ENCODE assay signal across 8 cellular contexts in genomic region chr1:203267347-203267846, GRCh38. TPM values are rescaled to one million over a fixed set of nuclear protein-coding genes. Genes with fewer than 3 reads are reported as not detected.
DNase-seq lines count a peak whose midpoint lies in the region; ATAC-seq lines count a peak whose summit lies in the region.

No MANE protein-coding gene starts in this region.

- intact Hi-C loops in left colon (cut with DNase I, micrococcal nuclease) = no loop called here

- peaks cover 1% of the 10 kb centered on the region for H3K27me3 Mint-ChIP-seq in activated CD4-positive, alpha-beta T cell treated with anti-CD3 and anti-CD28 coated beads, Interleukin-2, amount 10 ng/mL, durations not matched to agents 7 days and 5 days

- no peaks in the 10 kb centered on the region for H3K36me3 Mint-ChIP-seq in activated CD4-positive, alpha-beta T cell treated with anti-CD3 and anti-CD28 coated beads, Interleukin-2, amount 10 ng/mL, durations not matched to agents 7 days and 5 days (ENCODE audit: low read depth)

- DNase-seq in GM03348 (ENCODE audit: low spot score) (peak; percentile 94), NCI-H526 treated with DMSO at 0.1 percent for 48 hours (lab: John Stamatoyannopoulos, UW) (peak; percentile 65), dedifferentiated amniotic fluid mesenchymal stem cell (ENCODE audit: extremely low spot score) (peak; percentile 92), left colon (peak; percentile 78 to 86)
- DNase-seq in activated CD4-positive, alpha-beta T cell treated with anti-CD3 and anti-CD28 coated beads, Interleukin-2, amount 10 ng/mL, durations not matched to agents 7 days and 5 days = peak; percentile 91
- DNase-seq in stimulated activated CD4-positive, alpha-beta T cell treated with anti-CD3 and anti-CD28 coated beads, Interleukin-2, amount 100 ng/mL, for 24 hours = peak; percentile 79 to 82

- no peaks in the 10 kb centered on the region for H3K9me3 Mint-ChIP-seq in activated CD4-positive, alpha-beta T cell treated with anti-CD3 and anti-CD28 coated beads, Interleukin-2, amount 10 ng/mL, durations not matched to agents 7 days and 5 days

- H3K4me3 Mint-ChIP-seq in activated CD4-positive, alpha-beta T cell treated with anti-CD3 and anti-CD28 coated beads, Interleukin-2, amount 10 ng/mL, durations not matched to agents 7 days and 5 days = peak overlapping the region; percentile 79

- peaks cover 32% of the 10 kb centered on the region for H3K4me1 Mint-ChIP-seq in activated CD4-positive, alpha-beta T cell treated with anti-CD3 and anti-CD28 coated beads, Interleukin-2, amount 10 ng/mL, durations not matched to agents 7 days and 5 days

- ATAC-seq in HG03432 (IDR thresholded peaks at IDR 0.05; ENCODE audit: unreplicated experiment) = peak; percentile 66
- peak; percentile 76 for ATAC-seq in left colon
- ATAC-seq in GM18520 (IDR thresholded peaks at IDR 0.05; ENCODE audit: unreplicated experiment) = no peak

- H3K27ac Mint-ChIP-seq in activated CD4-positive, alpha-beta T cell treated with anti-CD3 and anti-CD28 coated beads, Interleukin-2, amount 10 ng/mL, durations not matched to agents 7 days and 5 days = peak overlapping the region; percentile 86

- POLR2A ChIA-PET in activated CD4-positive, alpha-beta T cell treated with anti-CD3 and anti-CD28 coated beads, Interleukin-2, amount 10 ng/mL, durations not matched to agents 7 days and 5 days (lab: Charles Lee) = no interaction called here

- CTCF ChIA-PET in activated CD4-positive, alpha-beta T cell treated with anti-CD3 and anti-CD28 coated beads, Interleukin-2, amount 10 ng/mL, durations not matched to agents 7 days and 5 days (lab: Charles Lee) = interaction anchor here (0.6 to 7.3 kb wide), 50 partner anchors 10 to 1331 kb away, joined by 3 to 299 read pairs (median 4); partner anchors contain the start of genes BTG2, FMOD, LAX1 and OPTC

RNA-seq across cellular contexts. Expression of gene BTG2, which starts 37.9 kb away (rescaled TPM):
- 10 to 100 TPM; 73.6 to 82.3 TPM for total RNA-seq in activated CD4-positive, alpha-beta T cell treated with anti-CD3 and anti-CD28 coated beads, Interleukin-2, amount 10 ng/mL, durations not matched to agents 7 days and 5 days
- 10 to 100 TPM; 70.5 to 76.9 TPM for total RNA-seq in left colon

RNA-seq across cellular contexts. Expression of gene CHIT1, which starts 37.9 kb away (rescaled TPM):
- under 1 TPM; 0.30 to 0.42 TPM for total RNA-seq in activated CD4-positive, alpha-beta T cell treated with anti-CD3 and anti-CD28 coated beads, Interleukin-2, amount 10 ng/mL, durations not matched to agents 7 days and 5 days
- under 1 TPM in 1 of 2 donors, not detected in 1; 0.40 TPM for total RNA-seq in left colon
